20 cellular contexts compared by ENCODE assay signal in the genomic region with DNA sequence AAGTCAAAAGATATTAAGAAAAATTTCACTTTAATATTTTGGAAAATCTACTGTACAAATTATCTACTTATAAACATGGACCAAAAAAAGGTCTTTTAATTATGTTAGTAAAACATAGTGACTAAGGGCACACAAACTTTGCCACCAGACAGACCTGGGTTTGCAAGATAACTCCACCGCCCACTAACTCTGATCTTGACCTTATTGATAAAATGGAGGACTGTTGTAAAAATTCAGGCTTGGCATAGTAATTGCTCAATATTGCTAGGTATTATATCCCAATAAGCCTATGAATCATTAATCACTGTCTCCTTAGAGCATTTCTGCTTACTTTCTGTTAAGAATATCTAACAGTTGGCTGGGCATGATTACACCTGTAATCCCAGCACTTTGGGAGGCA. TPM values are rescaled to one million over a fixed set of nuclear protein-coding genes. Genes with fewer than 3 reads are reported as not detected.
DNase-seq lines count a peak whose midpoint lies in the region; ATAC-seq and TF ChIP-seq lines count a peak whose summit lies in the region.
"Had no signal": no experiment of that assay in that cellular context is flagged by ENCODE, and none has a peak within 500 bp of the region (broad histone marks: within the 10 kb centered on the region; RNA-seq: fewer than 3 reads in every experiment).

No MANE protein-coding gene starts in this region.

- ATAC-seq in GM21381 (IDR thresholded peaks at IDR 0.05; ENCODE audit: unreplicated experiment): no peak
- ATAC-seq in HG02588 (IDR thresholded peaks at IDR 0.05; ENCODE audit: unreplicated experiment): no peak
- ATAC-seq: PC-3 had no signal

- H3K27ac ChIP-seq in DOHH2 (ENCODE audit: low read depth, low read length) (no peak overlapping the region), neural progenitor cell (no peak overlapping the region)
- H3K27ac ChIP-seq: RWPE1, SJCRH30 had no signal

- DNase-seq in OCI-M1 (lab: John Stamatoyannopoulos, UW) (peak; percentile 66), neural progenitor cell (ENCODE audit: low spot score) (no peak), NOMO-1 treated with DMSO at 0.1 percent for 48 hours (lab: John Stamatoyannopoulos, UW; ENCODE audit: unreplicated experiment) (no peak)
- DNase-seq in stimulated activated naive CD4-positive, alpha-beta T cell treated with Interleukin-2 at 50 U/mL for 16 hours (lab: John Stamatoyannopoulos, UW): no peak
- DNase-seq: ACHN; Calu3; CD4-positive, CD25-positive, alpha-beta regulatory T cell; DMS53; H9; IMR-90; NCI-H1417; NCI-H187 treated with DMSO at 0.1 percent for 48 hours; NCI-H69; PC-3; SJCRH30 had no signal

- TF ChIP-seq CTCF in DOHH2 (IDR thresholded peaks at IDR 0.05; ENCODE audit: low read depth, low read length, poor library complexity, severe bottlenecking) (no peak), brain (conservative IDR thresholded peaks at IDR 0.05) (no peak), neural progenitor cell (IDR thresholded peaks at IDR 0.05) (no peak)

- peaks cover 4% of the 10 kb centered on the region for H3K36me3 Mint-ChIP-seq in brain
- peaks cover 5% of the 10 kb centered on the region for H3K36me3 Mint-ChIP-seq in neural progenitor cell

- H3K27me3 Mint-ChIP-seq in brain (peaks cover 12% of the 10 kb centered on the region), neural progenitor cell (ENCODE audit: insufficient read depth, low read depth) (peaks cover 4% of the 10 kb centered on the region)
- H3K27me3 Mint-ChIP-seq: CD4-positive, CD25-positive, alpha-beta regulatory T cell had no signal

- H3K27me3 ChIP-seq in DOHH2 (ENCODE audit: control insufficient read depth, low read length): no peaks in the 10 kb centered on the region
- H3K27me3 ChIP-seq in neural progenitor cell: no peaks in the 10 kb centered on the region
- H3K27me3 ChIP-seq: SJCRH30 had no signal

- H3K9me2 ChIP-seq in DOHH2 (replicated peaks; ENCODE audit: control insufficient read depth, low read length): no peaks in the 10 kb centered on the region

- H3K4me2 ChIP-seq in DOHH2 (ENCODE audit: low read length): peak overlapping the region; percentile 95
- H3K4me2 ChIP-seq in neural progenitor cell: peak overlapping the region; percentile 48

- H3K4me3 ChIP-seq in DOHH2 (ENCODE audit: low read length) (no peak overlapping the region), neural progenitor cell (no peak overlapping the region)
- H3K4me3 ChIP-seq: SJCRH30 had no signal

- no peak overlapping the region for H2AFZ ChIP-seq in neural progenitor cell (replicated peaks)

- peaks cover 48% of the 10 kb centered on the region for H3K36me3 ChIP-seq in DOHH2 (ENCODE audit: control insufficient read depth, low read length)
- H3K36me3 ChIP-seq in neural progenitor cell: no peaks in the 10 kb centered on the region
- H3K36me3 ChIP-seq: SJCRH30 had no signal

- H3F3A ChIP-seq in DOHH2 (ENCODE audit: control insufficient read depth, insufficient read depth) (peaks cover 23% of the 10 kb centered on the region), neural progenitor cell (ENCODE audit: low read depth) (peaks cover 40% of the 10 kb centered on the region)

- H3K9me3 ChIP-seq in DOHH2 (ENCODE audit: control insufficient read depth, insufficient read depth, low read length) (no peaks in the 10 kb centered on the region), neural progenitor cell (ENCODE audit: low read depth) (no peaks in the 10 kb centered on the region)
- H3K9me3 ChIP-seq: SJCRH30 had no signal

- H3K27ac Mint-ChIP-seq in brain (peak overlapping the region in 1 of 5 experiments; percentile 13), neural progenitor cell (no peak overlapping the region)
- H3K27ac Mint-ChIP-seq: CD4-positive, CD25-positive, alpha-beta regulatory T cell; H9 had no signal

- H3K9me3 Mint-ChIP-seq in brain: no peaks in the 10 kb centered on the region
- H3K9me3 Mint-ChIP-seq in neural progenitor cell: no peaks in the 10 kb centered on the region
- H3K9me3 Mint-ChIP-seq: CD4-positive, CD25-positive, alpha-beta regulatory T cell; H9 had no signal

- H3K79me2 ChIP-seq in DOHH2 (ENCODE audit: control insufficient read depth, low read length): peaks cover 36% of the 10 kb centered on the region
- H3K79me2 ChIP-seq in neural progenitor cell (ENCODE audit: low read depth): peaks cover 10% of the 10 kb centered on the region

- H3K4me1 Mint-ChIP-seq in brain (peaks cover 42% of the 10 kb centered on the region), neural progenitor cell (peaks cover 25% of the 10 kb centered on the region)

- peaks cover 36% of the 10 kb centered on the region for H3K4me1 ChIP-seq in DOHH2 (ENCODE audit: control insufficient read depth, low read length)
- H3K4me1 ChIP-seq in neural progenitor cell: peaks cover 21% of the 10 kb centered on the region
- H3K4me1 ChIP-seq: SJCRH30 had no signal

- H3K9ac ChIP-seq in neural progenitor cell: no peak overlapping the region

- peaks cover 12% of the 10 kb centered on the region; the same call in 1 of the 2 replicates for H4K20me1 ChIP-seq in DOHH2 (ENCODE audit: control insufficient read depth, insufficient read depth, low read depth, low read length)
- peaks cover 8% of the 10 kb centered on the region for H4K20me1 ChIP-seq in neural progenitor cell (ENCODE audit: low read depth)

- H3K4me3 Mint-ChIP-seq in brain (peak overlapping the region; percentile 51 to 85 (median 64)), neural progenitor cell (no peak overlapping the region)
- H3K4me3 Mint-ChIP-seq: H9 had no signal

RNA-seq across cellular contexts. Expression of a gene that starts 3.8 kb away (rescaled TPM):
- 16.0 TPM for polyA plus RNA-seq in brain (ENCODE audit: insufficient read depth, low read depth, low replicate concordance)
- 19.0 and 19.3 TPM in 2 replicates for total RNA-seq in neural progenitor cell (ENCODE audit: low replicate concordance)
